Comparison of ENCODE assay signal across 9 cellular contexts in genomic region chr11:102430158-102430836, GRCh38. TPM values are rescaled to one million over a fixed set of nuclear protein-coding genes. Genes with fewer than 3 reads are reported as not detected.
A peak's percentile ranks its signal among the peaks of the same experiment; 100 is the strongest.
DNase-seq lines count a peak whose midpoint lies in the region; ATAC-seq and TF ChIP-seq lines count a peak whose summit lies in the region.
"Had no signal": no experiment of that assay in that cellular context is flagged by ENCODE, and none has a peak within 500 bp of the region (broad histone marks: within the 10 kb centered on the region; RNA-seq: fewer than 3 reads in every experiment).

No MANE protein-coding gene starts in this region.

- H3K36me3 ChIP-seq in hepatocyte (replicated peaks; ENCODE audit: insufficient read depth, low read depth): no peaks in the 10 kb centered on the region

- H3K4me2 ChIP-seq in hepatocyte: no peak overlapping the region

- DNase-seq in central memory CD8-positive, alpha-beta T cell (ENCODE audit: low spot score in 2 of 2): no peak
- DNase-seq in KG1 (lab: John Stamatoyannopoulos, UW) (no peak), hepatocyte (ENCODE audit: low spot score) (no peak), anterior cingulate cortex (lab: John Stamatoyannopoulos, UW) (no peak), NCI-H1092 (lab: John Stamatoyannopoulos, UW) (no peak)

- peaks cover 7% of the 10 kb centered on the region for H3K36me3 Mint-ChIP-seq in central memory CD8-positive, alpha-beta T cell (ENCODE audit: insufficient read depth)

- H3K27me3 Mint-ChIP-seq in central memory CD8-positive, alpha-beta T cell: no peaks in the 10 kb centered on the region

- TF ChIP-seq CTCF in hepatocyte (IDR thresholded peaks at IDR 0.05; ENCODE audit: poor library complexity): no peak

- ATAC-seq in GM18499 (IDR thresholded peaks at IDR 0.05; ENCODE audit: insufficient read depth, unreplicated experiment) (peak; percentile 91), GM21515 (IDR thresholded peaks at IDR 0.05; ENCODE audit: unreplicated experiment) (peak; percentile 90), HG03575 (IDR thresholded peaks at IDR 0.05; ENCODE audit: extremely low read depth, insufficient number of reproducible peaks, low FRiP score, unreplicated experiment) (peak; percentile 87)
- ATAC-seq in central memory CD8-positive, alpha-beta T cell (replicated peaks; ENCODE audit: extremely low read depth, poor library complexity, severe bottlenecking): no peak

- peaks cover 13% of the 10 kb centered on the region for H3K4me1 ChIP-seq in hepatocyte (ENCODE audit: insufficient read depth)

- H3K27ac Mint-ChIP-seq in central memory CD8-positive, alpha-beta T cell (ENCODE audit: low read depth): peak overlapping the region; percentile 52

- peaks cover 63% of the 10 kb centered on the region for H3K4me1 Mint-ChIP-seq in central memory CD8-positive, alpha-beta T cell

- no peaks in the 10 kb centered on the region for H3K9me2 ChIP-seq in hepatocyte (replicated peaks; ENCODE audit: insufficient read depth)

- H3K27me3 ChIP-seq in hepatocyte: no peaks in the 10 kb centered on the region
- H3K27me3 ChIP-seq: SJSA1 had no signal

- no peaks in the 10 kb centered on the region for H4K20me1 ChIP-seq in hepatocyte (ENCODE audit: insufficient read depth, poor library complexity, severe bottlenecking)

- no peak overlapping the region for H3K27ac ChIP-seq in hepatocyte
- H3K27ac ChIP-seq: SJSA1 had no signal

- H3K9me3 ChIP-seq in hepatocyte (ENCODE audit: low read depth): no peaks in the 10 kb centered on the region
- H3K9me3 ChIP-seq: SJSA1 had no signal

- no peak overlapping the region for H2AFZ ChIP-seq in hepatocyte

- H3K79me2 ChIP-seq in hepatocyte: peaks cover 81% of the 10 kb centered on the region

- H3K4me3 Mint-ChIP-seq in central memory CD8-positive, alpha-beta T cell: no peak overlapping the region

- peaks cover 7% of the 10 kb centered on the region for H3K9me3 Mint-ChIP-seq in central memory CD8-positive, alpha-beta T cell

- 77% methylated on average over 3 of the region's 3 CpGs for WGBS in hepatocyte (ENCODE audit: low lambda C conversion rate, missing lambda C conversion rate)

- H3K4me3 ChIP-seq in hepatocyte: no peak overlapping the region
- H3K4me3 ChIP-seq: SJSA1 had no signal

RNA-seq across cellular contexts. Expression of gene TMEM123, which starts 22.3 kb away (rescaled TPM):
- 179 and 182 TPM in 2 replicates for total RNA-seq in hepatocyte
- 101 and 122 TPM in 2 replicates for polyA plus RNA-seq in hepatocyte
